Comparison of ENCODE assay signal across 8 cellular contexts in the genomic region with DNA sequence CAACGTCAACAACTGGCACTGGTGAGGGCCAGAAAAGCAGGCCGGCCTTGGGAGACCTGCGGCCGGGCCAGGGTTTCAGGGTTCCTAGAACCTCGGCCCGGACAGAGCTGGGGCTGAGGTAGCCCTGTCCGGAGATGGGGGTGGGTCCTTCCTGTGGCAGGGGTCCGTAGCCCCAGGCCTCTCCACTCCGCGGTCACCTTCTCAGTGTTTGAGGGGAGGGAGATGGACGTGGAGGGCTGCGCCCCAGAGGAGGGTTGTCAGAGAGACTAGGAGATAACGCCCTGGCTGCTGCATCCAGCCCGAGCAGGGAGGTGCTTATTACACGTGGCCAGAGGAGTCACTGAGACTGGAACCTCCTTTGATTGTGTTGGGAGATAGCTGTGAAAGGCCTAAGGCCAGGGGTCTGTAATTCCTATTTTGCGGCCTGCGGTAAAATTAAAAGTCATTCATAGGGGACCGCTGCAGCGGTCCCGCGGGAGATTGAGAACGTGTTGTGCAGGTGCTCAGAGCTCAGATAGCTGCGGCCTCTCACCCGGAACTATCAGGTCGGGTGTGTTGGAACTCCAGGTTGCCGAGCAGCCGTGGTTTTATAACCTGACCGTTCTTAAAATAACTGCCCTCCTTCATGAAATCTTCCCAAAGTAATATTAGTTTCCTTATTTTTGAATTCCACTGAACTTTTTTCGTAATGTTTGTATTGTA. TPM values are rescaled to one million over a fixed set of nuclear protein-coding genes. Genes with fewer than 3 reads are reported as not detected.
DNase-seq lines count a peak whose midpoint lies in the region; ATAC-seq, FAIRE-seq and TF ChIP-seq lines count a peak whose summit lies in the region.

No MANE protein-coding gene starts in this region.

- peaks cover 23% of the 10 kb centered on the region for H3K36me3 Mint-ChIP-seq in CD4-positive, CD25-positive, alpha-beta regulatory T cell

- H3K36me3 ChIP-seq in CD4-positive, CD25-positive, alpha-beta regulatory T cell (ENCODE audit: control insufficient read depth, insufficient read depth, low read length): peaks cover 34% of the 10 kb centered on the region
- H3K36me3 ChIP-seq in SJCRH30: peaks cover 34% of the 10 kb centered on the region
- peaks cover 34 to 41% of the 10 kb centered on the region in 2 donors for H3K36me3 ChIP-seq in ascending aorta
- H3K36me3 ChIP-seq in small intestine (ENCODE audit: control insufficient read depth in 2 of 2, insufficient read depth in 2 of 2, low read length in 2 of 2): peaks cover 3 to 6% of the 10 kb centered on the region in 2 donors

- ATAC-seq in CD4-positive, CD25-positive, alpha-beta regulatory T cell (ENCODE audit: low read depth in 2 of 2): no peak
- peak; percentile 18 for ATAC-seq in GM19328 (IDR thresholded peaks at IDR 0.05; ENCODE audit: unreplicated experiment)
- peak; percentile 11 for ATAC-seq in HG03378 (IDR thresholded peaks at IDR 0.05; ENCODE audit: unreplicated experiment)

- no peaks in the 10 kb centered on the region for H3K9me3 Mint-ChIP-seq in CD4-positive, CD25-positive, alpha-beta regulatory T cell

- H3K4me1 Mint-ChIP-seq in CD4-positive, CD25-positive, alpha-beta regulatory T cell: peaks cover 10 to 51% (median 38%) of the 10 kb centered on the region in 4 donors

- intact Hi-C loops in ascending aorta (cut with DNase I): loop anchor here (1.0 to 5.0 kb wide), 4 partner anchors 94 to 646 kb away; a partner anchor contains a TSS

- no peaks in the 10 kb centered on the region for H3K9me3 ChIP-seq in CD4-positive, CD25-positive, alpha-beta regulatory T cell (ENCODE audit: control insufficient read depth in 2 of 2, low read length in 2 of 2)
- H3K9me3 ChIP-seq in SJCRH30 (replicated peaks) (no peaks in the 10 kb centered on the region), ascending aorta (no peaks in the 10 kb centered on the region), iPS-18c (ENCODE audit: control insufficient read depth, insufficient read depth, low read length) (no peaks in the 10 kb centered on the region), small intestine (ENCODE audit: control insufficient read depth, low read depth) (no peaks in the 10 kb centered on the region)

- DNase-seq in CD4-positive, CD25-positive, alpha-beta regulatory T cell: peak; percentile 4 to 56 (median 25)
- DNase-seq in SJCRH30 (peak; percentile 18 to 51), ascending aorta (ENCODE audit: low spot score in 2 of 2) (no peak), small intestine (peak; percentile 60), iPS-NIHi7 (ENCODE audit: extremely low spot score) (no peak)

- no peak for FAIRE-seq in small intestine (lab: Jason Lieb, UNC)

- peak overlapping the region; percentile 97 for H3K4me3 ChIP-seq in CD4-positive, CD25-positive, alpha-beta regulatory T cell (ENCODE audit: low read depth, low read length)
- H3K4me3 ChIP-seq in SJCRH30 (peak overlapping the region; percentile 85), ascending aorta (peak overlapping the region; percentile 71 to 92), iPS-18c (ENCODE audit: insufficient read depth, low read depth, low read length) (peak overlapping the region; percentile 67), small intestine (ENCODE audit: low read depth in 1 of 2, low read length in 2 of 2) (peak overlapping the region; percentile 98 to 99)

- 0% methylated on average over 28 to 29 of the region's 29 CpGs for WGBS in small intestine, 3 donors

- peak overlapping the region; percentile 97 to 100 (median 100) for H3K4me3 Mint-ChIP-seq in CD4-positive, CD25-positive, alpha-beta regulatory T cell

- peaks cover 29% of the 10 kb centered on the region for H3K4me1 ChIP-seq in CD4-positive, CD25-positive, alpha-beta regulatory T cell (ENCODE audit: control insufficient read depth, insufficient read depth, low read length, poor library complexity, severe bottlenecking)
- H3K4me1 ChIP-seq in SJCRH30 (no peaks in the 10 kb centered on the region), ascending aorta (peaks cover 5 to 23% of the 10 kb centered on the region in 2 donors), small intestine (ENCODE audit: control insufficient read depth in 2 of 2, insufficient read depth in 1 of 2, low read depth in 1 of 2, low read length in 1 of 2) (peaks cover 0 to 3% of the 10 kb centered on the region in 2 donors)

- no peak for TF ChIP-seq CTCF in ascending aorta (IDR thresholded peaks at IDR 0.05)

- peak overlapping the region; percentile 87 for H3K27ac ChIP-seq in CD4-positive, CD25-positive, alpha-beta regulatory T cell (ENCODE audit: insufficient read depth, low read length, poor library complexity, severe bottlenecking)
- H3K27ac ChIP-seq in SJCRH30 (peak overlapping the region; percentile 92), ascending aorta (peak overlapping the region; percentile 86 to 90), small intestine (ENCODE audit: low read depth in 1 of 2, low read length in 1 of 2) (peak overlapping the region; percentile 77 to 99)

- no peaks in the 10 kb centered on the region for H3K27me3 ChIP-seq in CD4-positive, CD25-positive, alpha-beta regulatory T cell (ENCODE audit: control insufficient read depth, insufficient read depth, low read length)
- H3K27me3 ChIP-seq in SJCRH30 (no peaks in the 10 kb centered on the region), ascending aorta (no peaks in the 10 kb centered on the region), small intestine (ENCODE audit: control insufficient read depth in 2 of 2, insufficient read depth in 2 of 2, low read length in 2 of 2) (no peaks in the 10 kb centered on the region)

- no peaks in the 10 kb centered on the region for H3K27me3 Mint-ChIP-seq in CD4-positive, CD25-positive, alpha-beta regulatory T cell

- peak overlapping the region; percentile 10 to 100 (median 93) for H3K27ac Mint-ChIP-seq in CD4-positive, CD25-positive, alpha-beta regulatory T cell

RNA-seq across cellular contexts. Expression of a gene that starts 0.5 kb away (rescaled TPM):
- 66.9 TPM for total RNA-seq in CD4-positive, CD25-positive, alpha-beta regulatory T cell
- polyA plus RNA-seq in CD4-positive, CD25-positive, alpha-beta regulatory T cell: 100 to 1,000 TPM; 105 to 134 (median 122) TPM
- total RNA-seq in SJCRH30 (2014; rRNA removed; shearing (Covaris generic)): 146 and 152 TPM in 2 replicates
- total RNA-seq in ascending aorta: 123 TPM
- polyA plus RNA-seq in small intestine: 10 to 100 TPM; 57.3 to 90.8 (median 80.7) TPM

RNA-seq across cellular contexts. Expression of a gene that starts 1.0 kb away (rescaled TPM):
- total RNA-seq in CD4-positive, CD25-positive, alpha-beta regulatory T cell: 16.6 TPM
- polyA plus RNA-seq in CD4-positive, CD25-positive, alpha-beta regulatory T cell: 10 to 100 TPM; 12.4 to 14.6 (median 13.4) TPM
- total RNA-seq in SJCRH30 (2014; rRNA removed; shearing (Covaris generic)): 18.5 and 19.6 TPM in 2 replicates
- total RNA-seq in ascending aorta: 2.8 TPM
- 10 to 100 TPM in 2 of 3 donors, 1 to 10 TPM in 1; 9.5 to 13.0 (median 12.5) TPM for polyA plus RNA-seq in small intestine

RNA-seq across cellular contexts. Expression of a gene that starts 35.1 kb away (rescaled TPM):
- total RNA-seq in CD4-positive, CD25-positive, alpha-beta regulatory T cell: 0.39 TPM
- polyA plus RNA-seq in CD4-positive, CD25-positive, alpha-beta regulatory T cell: under 1 TPM in 2 of 4 donors, not detected in 2; 0.37 to 0.51 TPM
- total RNA-seq in SJCRH30 (2014; rRNA removed; shearing (Covaris generic)): 0.06 TPM in 1 of 2 replicates, not detected in the other
- not detected for total RNA-seq in ascending aorta
- polyA plus RNA-seq in small intestine: under 1 TPM; 0.12 to 0.45 (median 0.27) TPM

RNA-seq across cellular contexts. Expression of a gene that starts 40.2 kb away (rescaled TPM):
- total RNA-seq in CD4-positive, CD25-positive, alpha-beta regulatory T cell: not detected
- not detected for polyA plus RNA-seq in CD4-positive, CD25-positive, alpha-beta regulatory T cell
- total RNA-seq in SJCRH30 (2014; rRNA removed; shearing (Covaris generic)): 0.16 TPM in 1 of 2 replicates, not detected in the other
- not detected for total RNA-seq in ascending aorta
- under 1 TPM in 1 of 3 donors, not detected in 2; 0.01 TPM for polyA plus RNA-seq in small intestine

Comparison
In these comparisons a context has a peak if more than half of its experiments do, and no peak if none do; other contexts are left out.
1. ATAC-seq: peak in GM19328 (single experiment) and HG03378 (single experiment); none in CD4-positive, CD25-positive, alpha-beta regulatory T cell (0 of 2).
2. DNase-seq: peak in CD4-positive, CD25-positive, alpha-beta regulatory T cell (3 of 3), SJCRH30 (2 of 2) and small intestine (single experiment); none in ascending aorta (0 of 2) and iPS-NIHi7 (single experiment).
3. Peak in every context shown above with its lines, with median percentiles within 50 percentile points of each other: H3K27ac ChIP-seq and H3K4me3 ChIP-seq.